In the genomic region with DNA sequence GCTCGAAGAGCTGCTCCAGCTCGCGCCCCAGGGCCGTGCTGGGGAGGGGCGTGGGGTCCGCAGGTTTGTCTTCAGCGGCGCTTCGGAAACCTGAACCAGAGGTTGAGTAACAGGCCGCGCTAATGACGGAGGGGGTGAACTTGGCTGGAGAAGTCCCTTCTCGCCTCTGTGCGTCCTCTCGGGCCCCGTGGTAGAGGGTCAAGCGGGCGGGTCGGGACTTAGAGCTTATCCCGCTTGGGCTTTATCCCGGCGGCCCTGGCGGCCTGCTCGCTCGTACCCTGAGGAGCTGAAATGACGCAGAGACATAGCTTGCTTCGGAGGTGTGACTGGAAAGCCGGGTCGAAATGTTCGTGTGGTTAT, we compare ENCODE assay signal across 1 cellular context.
TF ChIP-seq lines count a peak whose summit lies in the region.

No MANE protein-coding gene starts in this region.

TF ChIP-seq in GM12878, 131 proteins besides CTCF, POLR2A, EP300 and RAD21 (continued from another document):
- TF ChIP-seq SMARCA5 (IDR thresholded peaks at IDR 0.05) (no peak), ASH2L (IDR thresholded peaks at IDR 0.05; ENCODE audit: borderline replicate concordance, low read depth) (no peak), ZNF622 (IDR thresholded peaks at IDR 0.05) (no peak), ZNF217 (IDR thresholded peaks at IDR 0.05) (no peak), SUZ12 (IDR thresholded peaks at IDR 0.05; ENCODE audit: unreplicated experiment) (no peak), BCLAF1 (IDR thresholded peaks at IDR 0.05) (no peak), GABPA (IDR thresholded peaks at IDR 0.05; ENCODE audit: low read depth) (no peak), TCF7 (IDR thresholded peaks at IDR 0.05; ENCODE audit: borderline replicate concordance) (no peak), HCFC1 (IDR thresholded peaks at IDR 0.05; ENCODE audit: low read length) (no peak), BACH1 (IDR thresholded peaks at IDR 0.05; ENCODE audit: borderline replicate concordance) (no peak), SMAD5 (IDR thresholded peaks at IDR 0.05; ENCODE audit: low read depth) (no peak), IRF3 (IDR thresholded peaks at IDR 0.05) (no peak)
- TF ChIP-seq, protein P1, sequence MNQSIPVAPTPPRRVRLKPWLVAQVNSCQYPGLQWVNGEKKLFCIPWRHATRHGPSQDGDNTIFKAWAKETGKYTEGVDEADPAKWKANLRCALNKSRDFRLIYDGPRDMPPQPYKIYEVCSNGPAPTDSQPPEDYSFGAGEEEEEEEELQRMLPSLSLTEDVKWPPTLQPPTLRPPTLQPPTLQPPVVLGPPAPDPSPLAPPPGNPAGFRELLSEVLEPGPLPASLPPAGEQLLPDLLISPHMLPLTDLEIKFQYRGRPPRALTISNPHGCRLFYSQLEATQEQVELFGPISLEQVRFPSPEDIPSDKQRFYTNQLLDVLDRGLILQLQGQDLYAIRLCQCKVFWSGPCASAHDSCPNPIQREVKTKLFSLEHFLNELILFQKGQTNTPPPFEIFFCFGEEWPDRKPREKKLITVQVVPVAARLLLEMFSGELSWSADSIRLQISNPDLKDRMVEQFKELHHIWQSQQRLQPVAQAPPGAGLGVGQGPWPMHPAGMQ (IDR thresholded peaks at IDR 0.05; ENCODE audit: borderline replicate concordance): no peak
- TF ChIP-seq, protein P2, sequence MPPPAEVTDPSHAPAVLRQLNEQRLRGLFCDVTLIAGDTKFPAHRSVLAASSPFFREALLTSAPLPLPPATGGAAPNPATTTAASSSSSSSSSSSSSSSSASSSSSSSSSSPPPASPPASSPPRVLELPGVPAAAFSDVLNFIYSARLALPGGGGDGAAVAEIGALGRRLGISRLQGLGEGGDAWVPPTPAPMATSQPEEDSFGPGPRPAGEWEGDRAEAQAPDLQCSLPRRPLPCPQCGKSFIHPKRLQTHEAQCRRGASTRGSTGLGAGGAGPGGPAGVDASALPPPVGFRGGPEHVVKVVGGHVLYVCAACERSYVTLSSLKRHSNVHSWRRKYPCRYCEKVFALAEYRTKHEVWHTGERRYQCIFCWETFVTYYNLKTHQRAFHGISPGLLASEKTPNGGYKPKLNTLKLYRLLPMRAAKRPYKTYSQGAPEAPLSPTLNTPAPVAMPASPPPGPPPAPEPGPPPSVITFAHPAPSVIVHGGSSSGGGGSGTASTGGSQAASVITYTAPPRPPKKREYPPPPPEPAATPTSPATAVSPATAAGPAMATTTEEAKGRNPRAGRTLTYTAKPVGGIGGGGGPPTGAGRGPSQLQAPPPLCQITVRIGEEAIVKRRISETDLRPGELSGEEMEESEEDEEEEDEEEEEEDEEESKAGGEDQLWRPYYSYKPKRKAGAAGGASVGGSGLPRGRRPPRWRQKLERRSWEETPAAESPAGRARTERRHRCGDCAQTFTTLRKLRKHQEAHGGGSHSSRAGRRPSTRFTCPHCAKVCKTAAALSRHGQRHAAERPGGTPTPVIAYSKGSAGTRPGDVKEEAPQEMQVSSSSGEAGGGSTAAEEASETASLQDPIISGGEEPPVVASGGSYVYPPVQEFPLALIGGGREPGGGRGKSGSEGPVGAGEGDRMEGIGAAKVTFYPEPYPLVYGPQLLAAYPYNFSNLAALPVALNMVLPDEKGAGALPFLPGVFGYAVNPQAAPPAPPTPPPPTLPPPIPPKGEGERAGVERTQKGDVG (CRISPR knock-in tag; IDR thresholded peaks at IDR 0.05): no peak
